8 cellular contexts compared by ENCODE assay signal in the genomic region with DNA sequence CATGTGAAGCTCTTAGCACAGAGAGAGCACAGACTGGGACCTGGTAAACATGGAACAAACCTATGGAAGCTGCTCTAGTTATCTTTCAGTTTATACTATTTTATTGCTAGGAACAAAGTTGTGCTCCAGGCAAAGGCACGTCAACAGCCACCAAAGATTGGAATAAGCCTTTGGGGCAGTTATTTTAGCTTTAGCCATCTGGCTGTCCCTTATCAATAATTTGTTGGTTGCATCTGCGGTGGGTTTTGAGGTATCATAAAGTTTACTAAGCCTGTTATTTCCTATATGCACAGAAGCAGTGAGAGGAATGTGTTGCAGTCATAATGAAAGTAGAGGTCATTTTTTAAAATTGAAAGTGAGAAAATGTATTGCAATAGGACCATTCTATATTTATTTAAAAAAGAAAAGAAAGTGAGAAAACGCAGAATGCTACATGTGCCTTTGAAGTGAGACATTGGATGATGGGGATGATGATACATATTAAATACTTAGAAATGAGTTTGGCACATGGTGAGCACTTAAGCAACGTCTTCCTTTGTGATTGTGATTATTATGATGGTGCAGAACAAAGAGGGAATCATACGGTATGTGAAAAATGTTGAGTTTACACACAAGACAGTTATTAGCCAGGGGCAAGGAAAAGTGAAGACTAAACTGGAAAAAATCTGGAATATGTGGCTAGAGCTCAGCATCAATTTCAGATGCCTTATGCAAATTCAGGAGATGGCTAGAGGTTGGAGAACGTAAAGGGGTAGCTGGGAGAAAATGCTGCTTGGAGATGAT. TPM values are rescaled to one million over a fixed set of nuclear protein-coding genes. Genes with fewer than 3 reads are reported as not detected.
DNase-seq lines count a peak whose midpoint lies in the region; ATAC-seq and TF ChIP-seq lines count a peak whose summit lies in the region.

No MANE protein-coding gene starts in this region.

- in situ Hi-C loops in astrocyte of the spinal cord (cut with HindIII; ENCODE audit: low sequenced_read_pairs) = no loop called here

- peaks cover 71% of the 10 kb centered on the region for H3K4me1 Mint-ChIP-seq in endothelial cell (ENCODE audit: unreplicated experiment)

- H3K36me3 Mint-ChIP-seq in endothelial cell (ENCODE audit: low read depth, unreplicated experiment) = peaks cover 4% of the 10 kb centered on the region

- no peak overlapping the region for H3K4me3 Mint-ChIP-seq in endothelial cell (ENCODE audit: unreplicated experiment)

- H3K9me3 Mint-ChIP-seq in endothelial cell (ENCODE audit: unreplicated experiment) = no peaks in the 10 kb centered on the region

- H3K27me3 Mint-ChIP-seq in endothelial cell (ENCODE audit: unreplicated experiment) = peaks cover 2% of the 10 kb centered on the region

- H3K27ac Mint-ChIP-seq in endothelial cell (ENCODE audit: unreplicated experiment) = no peak overlapping the region

- ATAC-seq in GM19351 (IDR thresholded peaks at IDR 0.05; ENCODE audit: unreplicated experiment) = peak; percentile 86
- ATAC-seq in HG03159 (IDR thresholded peaks at IDR 0.05; ENCODE audit: unreplicated experiment) = peak; percentile 85

- no peak overlapping the region for H3K4me3 ChIP-seq in AG10803 (ENCODE audit: low read length)
- H3K4me3 ChIP-seq in astrocyte of the spinal cord (ENCODE audit: low read depth, low read length) = no peak overlapping the region

- DNase-seq in AG10803 (ENCODE audit: low read depth) (peak; percentile 94), astrocyte of the spinal cord (ENCODE audit: low read depth, low spot score) (peak; percentile 67), SKM-1 (lab: John Stamatoyannopoulos, UW; ENCODE audit: unreplicated experiment) (no peak), endothelial cell (ENCODE audit: low spot score) (no peak), CD1c-positive myeloid dendritic cell (ENCODE audit: extremely low spot score) (no peak)
- DNase-seq in activated CD4-positive, alpha-beta T cell treated with anti-CD3 and anti-CD28 coated beads for 48 hours = no peak

- TF ChIP-seq CTCF in AG10803 (conservative IDR thresholded peaks at IDR 0.05; ENCODE audit: low read length) = no peak
- no peak for TF ChIP-seq CTCF in astrocyte of the spinal cord (IDR thresholded peaks at IDR 0.05; ENCODE audit: low read depth, low read length)
- no peak for TF ChIP-seq CTCF in endothelial cell (IDR thresholded peaks at IDR 0.05; ENCODE audit: unreplicated experiment)

RNA-seq across cellular contexts. Expression of a gene that starts 58.3 kb away (rescaled TPM):
- total RNA-seq in endothelial cell (ENCODE audit: unreplicated experiment) = 122 TPM

Comparison
In these comparisons a context has a peak if more than half of its experiments do, and no peak if none do; other contexts are left out.
1. DNase-seq: peak in AG10803 (single experiment) and astrocyte of the spinal cord (single experiment); none in SKM-1 (single experiment), endothelial cell (single experiment), activated CD4-positive, alpha-beta T cell treated with anti-CD3 and anti-CD28 coated beads for 48 hours (single experiment) and CD1c-positive myeloid dendritic cell (single experiment).